16 cellular contexts compared by ENCODE assay signal in the genomic region with DNA sequence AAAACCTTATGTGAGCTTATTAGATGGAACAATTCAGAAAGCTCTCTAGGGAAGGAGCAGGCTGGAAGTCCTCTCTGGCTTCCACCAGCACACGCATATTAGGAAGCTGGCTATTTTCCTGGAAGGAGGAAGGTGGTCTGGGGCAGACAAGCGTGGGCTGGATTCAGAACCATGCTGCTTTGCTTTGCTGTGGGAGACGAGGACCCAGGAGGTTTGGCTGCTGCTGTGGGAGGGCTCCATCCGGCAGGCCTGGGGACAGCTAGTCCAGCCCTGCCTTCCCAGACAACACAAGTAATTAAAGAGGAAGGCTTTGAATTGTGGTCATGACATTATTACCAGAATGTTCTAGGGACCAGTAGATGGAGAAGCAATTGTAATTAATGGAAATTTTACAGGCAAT.
"Had no signal": no experiment of that assay in that cellular context is flagged by ENCODE, and none has a peak within 500 bp of the region (broad histone marks: within the 10 kb centered on the region; RNA-seq: fewer than 3 reads in every experiment).

No MANE protein-coding gene starts in this region.

- H3K27ac Mint-ChIP-seq: immature natural killer cell; memory B cell; nephron; stimulated activated effector memory CD8-positive, alpha-beta T cell treated with anti-CD3 and anti-CD28 coated beads, Interleukin-12 subunit alpha, Interleukin-12 subunit beta, amount 100 ng/mL, for 72 hours; stimulated activated naive CD8-positive, alpha-beta T cell treated with anti-CD3 and anti-CD28 coated beads, Interleukin-15, Interleukin-2, amounts not matched to agents 100 ng/mL and 50 ng/mL, for 24 hours had no signal

- H3K4me3 Mint-ChIP-seq: immature natural killer cell; memory B cell; naive thymus-derived CD8-positive, alpha-beta T cell; nephron; stimulated activated effector memory CD8-positive, alpha-beta T cell treated with anti-CD3 and anti-CD28 coated beads, Interleukin-12 subunit alpha, Interleukin-12 subunit beta, amount 100 ng/mL, for 72 hours; stimulated activated naive CD8-positive, alpha-beta T cell treated with anti-CD3 and anti-CD28 coated beads, Interleukin-15, Interleukin-2, amounts not matched to agents 100 ng/mL and 50 ng/mL, for 24 hours had no signal

- H3K9me3 Mint-ChIP-seq: immature natural killer cell; memory B cell; naive thymus-derived CD8-positive, alpha-beta T cell; nephron; stimulated activated effector memory CD8-positive, alpha-beta T cell treated with anti-CD3 and anti-CD28 coated beads, Interleukin-12 subunit alpha, Interleukin-12 subunit beta, amount 100 ng/mL, for 72 hours; stimulated activated naive CD8-positive, alpha-beta T cell treated with anti-CD3 and anti-CD28 coated beads, Interleukin-15, Interleukin-2, amounts not matched to agents 100 ng/mL and 50 ng/mL, for 24 hours had no signal

- H3K4me1 Mint-ChIP-seq: immature natural killer cell; memory B cell; nephron; stimulated activated effector memory CD8-positive, alpha-beta T cell treated with anti-CD3 and anti-CD28 coated beads, Interleukin-12 subunit alpha, Interleukin-12 subunit beta, amount 100 ng/mL, for 72 hours had no signal

- H3K27me3 Mint-ChIP-seq: stimulated activated naive CD8-positive, alpha-beta T cell treated with anti-CD3 and anti-CD28 coated beads, Interleukin-15, Interleukin-2, amounts not matched to agents 100 ng/mL and 50 ng/mL, for 24 hours had no signal

- DNase-seq: hypothalamus; immature natural killer cell; left cardiac atrium; left ventricle myocardium superior; naive thymus-derived CD8-positive, alpha-beta T cell; right lobe of liver; stimulated activated CD4-positive, alpha-beta T cell treated with anti-CD3 and anti-CD28 coated beads, Interleukin-12 subunit alpha, Interleukin-12 subunit beta, amount 100 ng/mL, for 4 hours; stimulated activated CD4-positive, alpha-beta T cell treated with anti-CD3 and anti-CD28 coated beads, Interleukin-15, amount 100 ng/mL, for 24 hours; stimulated activated CD4-positive, alpha-beta T cell treated with anti-CD3 and anti-CD28 coated beads, Interleukin-4, amount 100 ng/mL, for 1 hour; stimulated activated naive CD4-positive, alpha-beta T cell; trophoblast cell; upper lobe of right lung had no signal

- H3K36me3 Mint-ChIP-seq: immature natural killer cell; memory B cell; naive thymus-derived CD8-positive, alpha-beta T cell; stimulated activated effector memory CD8-positive, alpha-beta T cell treated with anti-CD3 and anti-CD28 coated beads, Interleukin-12 subunit alpha, Interleukin-12 subunit beta, amount 100 ng/mL, for 72 hours had no signal
